ENCODE assay signal across 14 cellular contexts in the genomic region with DNA sequence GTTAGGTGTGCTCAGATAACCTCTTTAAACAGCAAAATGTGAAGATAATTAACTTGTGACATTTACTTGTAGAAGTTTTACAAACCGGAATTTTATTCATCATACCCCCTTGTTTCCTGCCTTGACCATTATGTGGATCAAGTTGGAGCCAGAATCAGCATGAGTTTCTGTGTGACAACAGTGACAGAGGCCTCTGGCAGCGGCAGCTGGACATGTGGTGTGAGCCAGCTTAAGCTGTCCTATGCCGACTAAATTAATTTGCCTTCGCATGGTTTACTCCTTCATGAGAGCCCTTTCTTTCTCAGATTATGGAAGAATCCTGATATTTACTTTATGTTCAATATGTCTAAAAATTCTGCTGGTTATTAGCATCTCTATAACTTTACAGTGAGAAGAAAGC.
"Had no signal": no experiment of that assay in that cellular context is flagged by ENCODE, and none has a peak within 500 bp of the region (broad histone marks: within the 10 kb centered on the region; RNA-seq: fewer than 3 reads in every experiment).

No MANE protein-coding gene starts in this region.

- H3K4me3 ChIP-seq: lung, tibial artery had no signal

- H3K4me1 ChIP-seq: tibial artery had no signal

- H3K27ac ChIP-seq: epithelial cell of prostate, tibial artery had no signal

- H3K36me3 ChIP-seq: tibial artery had no signal

- H3K27me3 ChIP-seq: tibial artery had no signal

- DNase-seq: activated CD4-positive, alpha-beta memory T cell treated with anti-CD3 and anti-CD28 coated beads, Interleukin-2, amount 10 ng/mL, durations not matched to agents 7 days and 5 days; activated CD4-positive, alpha-beta T cell treated with anti-CD3 and anti-CD28 coated beads for 48 hours; activated CD4-positive, CD25-positive, alpha-beta regulatory T cell; activated CD8-positive, alpha-beta memory T cell treated with anti-CD3 and anti-CD28 coated beads, Interleukin-2, amount 10 ng/mL, durations not matched to agents 7 days and 5 days; endodermal cell; head of caudate nucleus; occipital lobe; stimulated activated CD4-positive, alpha-beta T cell treated with anti-CD3 and anti-CD28 coated beads, Interleukin-2, amount 100 ng/mL, for 24 hours; stimulated activated naive CD8-positive, alpha-beta T cell treated with anti-CD3 and anti-CD28 coated beads, Interleukin-15, Interleukin-2, amounts not matched to agents 100 U/mL and 50 U/mL, for 24 hours; substantia nigra; T-helper 9 cell; tibial artery had no signal
